Comparison of ENCODE assay signal across 9 cellular contexts in the genomic region with DNA sequence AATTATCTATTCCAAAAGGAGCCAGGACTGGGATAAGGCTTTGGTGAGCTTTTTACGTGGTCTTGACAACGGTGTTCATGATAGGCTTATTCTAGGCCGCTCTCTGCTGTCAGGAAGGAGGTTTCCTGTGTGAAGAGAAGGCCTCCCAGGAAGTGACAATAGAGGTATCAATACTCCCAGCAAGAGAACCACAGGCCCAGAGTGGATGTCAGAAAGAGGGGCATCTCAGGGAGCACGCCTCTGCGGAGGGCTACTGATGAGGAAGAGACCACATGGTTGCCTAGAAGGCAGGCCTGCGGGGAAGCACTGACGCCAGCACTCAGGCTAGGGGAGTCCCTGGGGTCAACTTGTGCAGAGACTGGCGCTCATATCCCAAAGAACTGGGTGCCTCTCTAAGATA.
A peak's percentile ranks its signal among the peaks of the same experiment; 100 is the strongest.
DNase-seq lines count a peak whose midpoint lies in the region; ATAC-seq, FAIRE-seq and TF ChIP-seq lines count a peak whose summit lies in the region.
"Had no signal": no experiment of that assay in that cellular context is flagged by ENCODE, and none has a peak within 500 bp of the region (broad histone marks: within the 10 kb centered on the region; RNA-seq: fewer than 3 reads in every experiment).

No MANE protein-coding gene starts in this region.

- intact Hi-C loops in HepG2 (cut with micrococcal nuclease; ENCODE audit: unreplicated experiment) (no loop called here), adrenal gland (cut with DNase I) (no loop called here), natural killer cell (cut with micrococcal nuclease) (loop anchor here (5.0 kb wide), 1 partner anchor 36 kb away; no protein-coding TSS in a partner anchor)

- no peaks in the 10 kb centered on the region for H3K9me3 ChIP-seq in liver (ENCODE audit: control insufficient read depth in 4 of 4, low read length in 3 of 4)
- no peaks in the 10 kb centered on the region for H3K9me3 ChIP-seq in HepG2 (ENCODE audit: low read length)
- no peaks in the 10 kb centered on the region for H3K9me3 ChIP-seq in adrenal gland (replicated peaks in 1 of 3)

- no peak overlapping the region for H3K4me3 ChIP-seq in liver (ENCODE audit: low read depth in 1 of 3, low read length in 3 of 3)
- H3K4me3 ChIP-seq in HepG2 (replicated peaks in 1 of 3; ENCODE audit: insufficient read depth in 1 of 3, low read depth in 2 of 3, low read length in 3 of 3) = no peak overlapping the region
- H3K4me3 ChIP-seq in adrenal gland = no peak overlapping the region

- no peak for TF ChIP-seq EP300 in HepG2 (IDR thresholded peaks at IDR 0.05; ENCODE audit: low read depth in 2 of 2, low read length in 2 of 2)
- no peak for TF ChIP-seq EP300 in HepG2 (CRISPR knock-in tag; IDR thresholded peaks at IDR 0.05; ENCODE audit: borderline replicate concordance)

- no peaks in the 10 kb centered on the region for H3K27me3 Mint-ChIP-seq in natural killer cell (ENCODE audit: low read depth in 2 of 2)
- no peaks in the 10 kb centered on the region for H3K27me3 Mint-ChIP-seq in type B pancreatic cell

- H3K4me1 ChIP-seq in liver (ENCODE audit: control insufficient read depth in 4 of 4, insufficient read depth in 4 of 4, low read length in 3 of 4) (peaks cover 0 to 3% (median 2%) of the 10 kb centered on the region in 4 donors), HepG2 (ENCODE audit: insufficient read depth, low read length) (peaks cover 5% of the 10 kb centered on the region; the same call in 1 of the 2 replicates), adrenal gland (replicated peaks in 1 of 2) (peaks cover 32 to 63% of the 10 kb centered on the region in 2 donors)

- H3K27me3 ChIP-seq in liver (ENCODE audit: control insufficient read depth in 4 of 4, insufficient read depth in 4 of 4, low read length in 3 of 4) (no peaks in the 10 kb centered on the region), HepG2 (ENCODE audit: control insufficient read depth in 1 of 2, insufficient read depth in 2 of 2, low read length in 2 of 2) (peaks cover 6 to 66% of the 10 kb centered on the region in 2 experiments), adrenal gland (no peaks in the 10 kb centered on the region)

- no peak overlapping the region for H2AFZ ChIP-seq in HepG2 (ENCODE audit: low read length)

- H3K36me3 ChIP-seq in liver (ENCODE audit: control insufficient read depth in 4 of 4, insufficient read depth in 3 of 4, low read depth in 1 of 4, low read length in 3 of 4) (no peaks in the 10 kb centered on the region), HepG2 (replicated peaks in 1 of 2; ENCODE audit: control insufficient read depth in 1 of 2, insufficient read depth in 2 of 2, low read length in 2 of 2) (no peaks in the 10 kb centered on the region), adrenal gland (replicated peaks in 1 of 2) (no peaks in the 10 kb centered on the region)

- TF ChIP-seq POLR2A in HepG2 (IDR thresholded peaks at IDR 0.05; ENCODE audit: insufficient read depth in 1 of 2, low read depth in 2 of 2, low read length in 2 of 2) = no peak
- no peak for TF ChIP-seq POLR2A in adrenal gland (IDR thresholded peaks at IDR 0.05)

- WGBS in liver = 79% methylated on average over 8 of the region's 8 CpGs
- WGBS in HepG2 (ENCODE audit: low lambda C conversion rate) = 54% methylated on average over 7 of the region's 8 CpGs
- WGBS in adrenal gland, 4 donors = 86 to 96% (median 91%) methylated on average over 8 of the region's 8 CpGs

- no peaks in the 10 kb centered on the region for H3K36me3 Mint-ChIP-seq in natural killer cell
- peaks cover 5% of the 10 kb centered on the region for H3K36me3 Mint-ChIP-seq in type B pancreatic cell

- peak overlapping the region; percentile 97 to 99 for H3K27ac Mint-ChIP-seq in natural killer cell
- peak overlapping the region; percentile 34 for H3K27ac Mint-ChIP-seq in type B pancreatic cell

- TF ChIP-seq CTCF in liver (IDR thresholded peaks at IDR 0.05; ENCODE audit: low read depth, low read length, missing input control) = no peak
- TF ChIP-seq CTCF in HepG2 (CRISPR knock-in tag; IDR thresholded peaks at IDR 0.05) = no peak
- no peak for TF ChIP-seq CTCF in adrenal gland (IDR thresholded peaks at IDR 0.05)
- TF ChIP-seq CTCF in natural killer cell (IDR thresholded peaks at IDR 0.05) = no peak
- no peak for TF ChIP-seq CTCF in type B pancreatic cell (conservative IDR thresholded peaks at IDR 0.05)

- H3K79me2 ChIP-seq in HepG2 (ENCODE audit: insufficient read depth, low read length) = no peaks in the 10 kb centered on the region

- ATAC-seq in HepG2 (no peak), natural killer cell (peak; percentile 22 to 36 (median 28)), GM21528 (IDR thresholded peaks at IDR 0.05; ENCODE audit: low FRiP score, unreplicated experiment) (no peak)

- in situ Hi-C loops in HepG2 (cut with HindIII; ENCODE audit: extremely low pct_ligation_motif_present, low pct_unique_long_range_greater_than_20kb) = no loop called here

- CTCF ChIA-PET in HepG2 (lab: Yijun Ruan, JAX; ENCODE audit: low intra/inter-chr PET ratio, low total read pairs) = no interaction called here

- no peak overlapping the region for H3K4me2 ChIP-seq in HepG2 (ENCODE audit: low read depth, low read length)

- H3K9me3 Mint-ChIP-seq in natural killer cell (no peaks in the 10 kb centered on the region), type B pancreatic cell (no peaks in the 10 kb centered on the region)

- POLR2A ChIA-PET in HepG2 (lab: Yijun Ruan, JAX) = no interaction called here

- peak overlapping the region in 1 of 2 donors; percentile 11 for H3K9ac ChIP-seq in liver (ENCODE audit: low read depth in 1 of 2, low read length in 2 of 2)
- no peak overlapping the region for H3K9ac ChIP-seq in HepG2 (ENCODE audit: insufficient read depth, low read depth, low read length)

- FAIRE-seq in HepG2 (lab: Jason Lieb, UNC) = no peak
- FAIRE-seq in HTR-8/SVneo (lab: Jason Lieb, UNC) = no peak

- peaks cover 98% of the 10 kb centered on the region in 2 donors for H3K4me1 Mint-ChIP-seq in natural killer cell
- H3K4me1 Mint-ChIP-seq in type B pancreatic cell (ENCODE audit: unreplicated experiment) = peaks cover 55% of the 10 kb centered on the region

- no peak for TF ChIP-seq RAD21 in liver (IDR thresholded peaks at IDR 0.05)
- no peak for TF ChIP-seq RAD21 in HepG2 (CRISPR knock-in tag; IDR thresholded peaks at IDR 0.05)

- no TSS peak for BruUV-seq in HepG2 (replicated peaks; lab: Mats Ljungman, UMichigan)

- peak overlapping the region; percentile 41 to 58 for H3K27ac ChIP-seq in liver (ENCODE audit: low read depth in 1 of 2, low read length in 2 of 2)
- H3K27ac ChIP-seq in HepG2 (ENCODE audit: extremely low read length, insufficient read depth, low read length) = no peak overlapping the region
- H3K27ac ChIP-seq in adrenal gland = peak overlapping the region in 4 of 5 donors; percentile 76 to 96 (median 94)

- H3K4me3 Mint-ChIP-seq in natural killer cell (peak overlapping the region; percentile 91), type B pancreatic cell (no peak overlapping the region)

- no peaks in the 10 kb centered on the region for H4K20me1 ChIP-seq in HepG2 (ENCODE audit: insufficient read depth, low read length)

- no peak for DNase-seq in HepG2 (ENCODE audit: low spot score)
- no peak for DNase-seq in adrenal gland
- DNase-seq in natural killer cell = peak; percentile 57
- DNase-seq in type B pancreatic cell (ENCODE audit: extremely low spot score, unreplicated experiment) = no peak
- no peak for DNase-seq in NCI-H1694 (lab: John Stamatoyannopoulos, UW)
- DNase-seq in HTR-8/SVneo (ENCODE audit: insufficient read length, low spot score) = no peak
- DNase-seq: NCI-H1417 treated with DMSO at 0.1 percent for 48 hours had no signal

TF ChIP-seq in liver, 16 proteins besides CTCF, POLR2A, EP300 and RAD21 (continues in another document):
- TF ChIP-seq EGR1 (IDR thresholded peaks at IDR 0.05; ENCODE audit: low read depth in 2 of 2) (no peak), SP1 (IDR thresholded peaks at IDR 0.05) (no peak), FOXA1 (IDR thresholded peaks at IDR 0.05) (no peak), GABPA (IDR thresholded peaks at IDR 0.05 in 1 of 2, conservative IDR thresholded peaks at IDR 0.05 in 1 of 2) (no peak)

TF ChIP-seq in HepG2, 621 proteins besides CTCF, POLR2A, EP300 and RAD21 (continues in another document):
- TF ChIP-seq ZNF749 (CRISPR knock-in tag; IDR thresholded peaks at IDR 0.05; ENCODE audit: borderline replicate concordance) = no peak
- TF ChIP-seq, protein P1, sequence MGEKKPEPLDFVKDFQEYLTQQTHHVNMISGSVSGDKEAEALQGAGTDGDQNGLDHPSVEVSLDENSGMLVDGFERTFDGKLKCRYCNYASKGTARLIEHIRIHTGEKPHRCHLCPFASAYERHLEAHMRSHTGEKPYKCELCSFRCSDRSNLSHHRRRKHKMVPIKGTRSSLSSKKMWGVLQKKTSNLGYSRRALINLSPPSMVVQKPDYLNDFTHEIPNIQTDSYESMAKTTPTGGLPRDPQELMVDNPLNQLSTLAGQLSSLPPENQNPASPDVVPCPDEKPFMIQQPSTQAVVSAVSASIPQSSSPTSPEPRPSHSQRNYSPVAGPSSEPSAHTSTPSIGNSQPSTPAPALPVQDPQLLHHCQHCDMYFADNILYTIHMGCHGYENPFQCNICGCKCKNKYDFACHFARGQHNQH (CRISPR knock-in tag; IDR thresholded peaks at IDR 0.05) = no peak
- no peak for TF ChIP-seq SP5 (CRISPR knock-in tag; IDR thresholded peaks at IDR 0.05; ENCODE audit: borderline replicate concordance, low read depth)
- TF ChIP-seq, protein P2, sequence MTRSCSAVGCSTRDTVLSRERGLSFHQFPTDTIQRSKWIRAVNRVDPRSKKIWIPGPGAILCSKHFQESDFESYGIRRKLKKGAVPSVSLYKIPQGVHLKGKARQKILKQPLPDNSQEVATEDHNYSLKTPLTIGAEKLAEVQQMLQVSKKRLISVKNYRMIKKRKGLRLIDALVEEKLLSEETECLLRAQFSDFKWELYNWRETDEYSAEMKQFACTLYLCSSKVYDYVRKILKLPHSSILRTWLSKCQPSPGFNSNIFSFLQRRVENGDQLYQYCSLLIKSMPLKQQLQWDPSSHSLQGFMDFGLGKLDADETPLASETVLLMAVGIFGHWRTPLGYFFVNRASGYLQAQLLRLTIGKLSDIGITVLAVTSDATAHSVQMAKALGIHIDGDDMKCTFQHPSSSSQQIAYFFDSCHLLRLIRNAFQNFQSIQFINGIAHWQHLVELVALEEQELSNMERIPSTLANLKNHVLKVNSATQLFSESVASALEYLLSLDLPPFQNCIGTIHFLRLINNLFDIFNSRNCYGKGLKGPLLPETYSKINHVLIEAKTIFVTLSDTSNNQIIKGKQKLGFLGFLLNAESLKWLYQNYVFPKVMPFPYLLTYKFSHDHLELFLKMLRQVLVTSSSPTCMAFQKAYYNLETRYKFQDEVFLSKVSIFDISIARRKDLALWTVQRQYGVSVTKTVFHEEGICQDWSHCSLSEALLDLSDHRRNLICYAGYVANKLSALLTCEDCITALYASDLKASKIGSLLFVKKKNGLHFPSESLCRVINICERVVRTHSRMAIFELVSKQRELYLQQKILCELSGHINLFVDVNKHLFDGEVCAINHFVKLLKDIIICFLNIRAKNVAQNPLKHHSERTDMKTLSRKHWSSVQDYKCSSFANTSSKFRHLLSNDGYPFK (CRISPR knock-in tag; IDR thresholded peaks at IDR 0.05; ENCODE audit: borderline replicate concordance) = no peak

Comparison
In these comparisons a context has a peak if more than half of its experiments do, and no peak if none do; other contexts are left out.
1. ATAC-seq: peak in natural killer cell (3 of 3); none in HepG2 (single experiment) and GM21528 (single experiment).